In the genomic region with DNA sequence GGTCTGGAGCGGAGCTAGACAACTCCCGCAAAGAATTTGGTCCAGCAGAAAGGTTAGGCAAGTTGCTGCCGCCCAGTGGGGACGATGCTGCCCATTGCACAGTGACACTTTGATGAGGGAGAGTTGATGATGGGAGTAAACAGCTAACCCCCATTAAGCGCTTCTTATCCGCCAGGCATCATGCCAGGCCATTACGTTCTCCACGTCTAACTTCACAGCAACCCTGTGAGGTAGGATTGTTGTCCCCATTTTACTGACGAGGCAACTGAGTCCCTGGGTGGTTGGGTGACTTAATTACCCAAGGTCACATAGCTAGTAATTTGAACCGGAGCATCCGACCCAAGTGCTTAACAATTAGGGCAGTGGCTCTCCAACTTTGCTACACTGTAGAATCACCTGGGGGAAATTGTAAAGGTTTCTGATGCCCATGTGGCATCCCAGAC, we compare ENCODE assay signal across 8 cellular contexts. TPM values are rescaled to one million over a fixed set of nuclear protein-coding genes. Genes with fewer than 3 reads are reported as not detected.
DNase-seq lines count a peak whose midpoint lies in the region; FAIRE-seq and TF ChIP-seq lines count a peak whose summit lies in the region.

No MANE protein-coding gene starts in this region.

- H3K4me1 Mint-ChIP-seq in chondrocyte (ENCODE audit: low read depth) = peaks cover 35% of the 10 kb centered on the region

- no peaks in the 10 kb centered on the region for H3K36me3 Mint-ChIP-seq in chondrocyte (ENCODE audit: low read depth)

- TF ChIP-seq CTCF in chondrocyte (IDR thresholded peaks at IDR 0.05) (no peak), D721Med (IDR thresholded peaks at IDR 0.05; ENCODE audit: insufficient read depth, missing control alignments) (no peak)

- peaks cover 3% of the 10 kb centered on the region for H3K27me3 Mint-ChIP-seq in chondrocyte (ENCODE audit: low read depth)

- H3K9me3 Mint-ChIP-seq in chondrocyte (ENCODE audit: low read depth) = no peaks in the 10 kb centered on the region

- peak; percentile 15 for DNase-seq in NCI-H526 treated with DMSO at 0.1 percent for 48 hours (lab: John Stamatoyannopoulos, UW)
- no peak for DNase-seq in NCI-H526 (lab: John Stamatoyannopoulos, UW)
- DNase-seq in NAMALWA (ENCODE audit: low spot score) = peak; percentile 22
- DNase-seq in chondrocyte (ENCODE audit: low spot score) = no peak
- no peak for DNase-seq in D721Med (ENCODE audit: insufficient read length, low spot score)
- no peak for DNase-seq in DMS53 treated with DMSO at 0.1 percent for 48 hours (lab: John Stamatoyannopoulos, UW; ENCODE audit: unreplicated experiment)
- no peak for DNase-seq in iPS-NIHi7 (ENCODE audit: extremely low spot score)

- no peaks in the 10 kb centered on the region for H3K9me3 ChIP-seq in mononuclear cell (ENCODE audit: low read depth, low read length)

- H3K4me3 Mint-ChIP-seq in chondrocyte (ENCODE audit: unreplicated experiment) = peak overlapping the region; percentile 83

- H3K4me1 ChIP-seq in mononuclear cell (ENCODE audit: insufficient read depth, low read length) = peaks cover 27% of the 10 kb centered on the region

- peak overlapping the region; percentile 96 for H3K4me3 ChIP-seq in mononuclear cell (ENCODE audit: low read length)

- peak overlapping the region; percentile 86 for H3K27ac Mint-ChIP-seq in chondrocyte (ENCODE audit: unreplicated experiment)

- no peak for FAIRE-seq in D721Med (lab: Jason Lieb, UNC)

- no peaks in the 10 kb centered on the region for H3K27me3 ChIP-seq in mononuclear cell (ENCODE audit: insufficient read depth, low read length)

RNA-seq across cellular contexts. Expression of a gene that starts 0.7 kb away (rescaled TPM):
- total RNA-seq in chondrocyte = 29.5 to 35.5 TPM (median 32.6 TPM) in 3 replicates
- 40.6 TPM for total RNA-seq in mononuclear cell

RNA-seq across cellular contexts. Expression of a gene that starts 38.2 kb away (rescaled TPM):
- total RNA-seq in chondrocyte = 20.8 to 24.1 TPM (median 23.6 TPM) in 3 replicates
- total RNA-seq in mononuclear cell = 18.6 TPM

Comparison
In these comparisons a context has a peak if more than half of its experiments do, and no peak if none do; other contexts are left out.
1. DNase-seq: peak in NCI-H526 treated with DMSO at 0.1 percent for 48 hours (single experiment) and NAMALWA (single experiment); none in NCI-H526 (0 of 2), chondrocyte (single experiment), D721Med (single experiment), DMS53 treated with DMSO at 0.1 percent for 48 hours (single experiment) and iPS-NIHi7 (single experiment).